ENCODE assay signal across 9 cellular contexts in the genomic region with DNA sequence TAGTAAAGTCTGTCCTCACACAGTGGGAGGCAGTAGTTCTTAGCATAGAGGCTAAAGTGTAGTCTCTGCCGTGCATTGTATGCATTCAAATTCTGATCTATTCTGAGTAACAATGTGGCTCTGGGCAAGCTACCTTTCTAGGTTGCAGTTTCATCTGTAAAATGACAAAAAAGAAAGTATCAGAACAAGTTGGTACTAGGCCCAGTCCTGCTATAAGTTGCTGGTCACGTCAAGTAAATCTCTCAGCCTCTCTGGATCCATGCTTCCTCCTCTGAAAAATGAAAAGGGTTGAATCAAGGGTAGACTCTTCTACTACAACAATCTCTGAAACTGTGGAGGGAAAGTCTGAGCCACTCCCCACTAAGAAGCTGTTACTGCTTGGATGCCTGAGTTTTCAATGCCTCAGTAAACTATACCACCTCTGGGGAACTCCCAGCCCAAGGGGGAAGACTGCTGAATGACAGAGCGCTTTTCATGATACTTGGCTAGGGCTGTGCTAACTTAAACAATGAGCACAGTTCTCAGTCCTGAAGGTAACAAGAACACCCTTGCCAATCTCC. TPM values are rescaled to one million over a fixed set of nuclear protein-coding genes. Genes with fewer than 3 reads are reported as not detected.
A peak's percentile ranks its signal among the peaks of the same experiment; 100 is the strongest.
DNase-seq lines count a peak whose midpoint lies in the region; ATAC-seq and TF ChIP-seq lines count a peak whose summit lies in the region.
"Had no signal": no experiment of that assay in that cellular context is flagged by ENCODE, and none has a peak within 500 bp of the region (broad histone marks: within the 10 kb centered on the region; RNA-seq: fewer than 3 reads in every experiment).

No MANE protein-coding gene starts in this region.

- intact Hi-C loops in CD14-positive monocyte (cut with micrococcal nuclease) (no loop called here), sigmoid colon (cut with DNase I) (no loop called here)

- H3K4me3 ChIP-seq in SJCRH30 (no peak overlapping the region), sigmoid colon (no peak overlapping the region)

- no peak for TF ChIP-seq POLR2A in sigmoid colon (IDR thresholded peaks at IDR 0.05)

- 63 to 89% methylated on average over 3 of the region's 3 CpGs for WGBS in sigmoid colon, 2 donors

- no peaks in the 10 kb centered on the region for H3K27me3 ChIP-seq in SJCRH30
- H3K27me3 ChIP-seq in sigmoid colon, result no peaks in the 10 kb centered on the region

- peaks cover 0 to 2% (median 1%) of the 10 kb centered on the region in 3 donors for H3K27me3 Mint-ChIP-seq in CD14-positive monocyte (ENCODE audit: low read depth in 3 of 3)
- no peaks in the 10 kb centered on the region for H3K27me3 Mint-ChIP-seq in activated CD4-positive, alpha-beta memory T cell treated with anti-CD3 and anti-CD28 coated beads, Interleukin-2, amount 10 ng/mL, durations not matched to agents 7 days and 5 days

- DNase-seq in CD14-positive monocyte (ENCODE audit: low spot score) (no peak), GM19240 (ENCODE audit: insufficient read length, low spot score) (peak; percentile 56), SJCRH30 (no peak), globus pallidus (ENCODE audit: low spot score) (no peak), sigmoid colon (no peak), amygdala (lab: John Stamatoyannopoulos, UW) (no peak)
- no peak for DNase-seq in activated CD4-positive, alpha-beta memory T cell treated with anti-CD3 and anti-CD28 coated beads, Interleukin-2, amount 10 ng/mL, durations not matched to agents 7 days and 5 days
- DNase-seq: DMS 273 treated with DMSO at 0.1 percent for 48 hours had no signal

- no peak for TF ChIP-seq EP300 in sigmoid colon (IDR thresholded peaks at IDR 0.05)

- H3K4me1 ChIP-seq in SJCRH30 (no peaks in the 10 kb centered on the region), sigmoid colon (peaks cover 0 to 51% (median 20%) of the 10 kb centered on the region in 4 donors)

- H3K36me3 ChIP-seq in SJCRH30 (no peaks in the 10 kb centered on the region), sigmoid colon (no peaks in the 10 kb centered on the region)

- peaks cover 0 to 2% (median 0%) of the 10 kb centered on the region in 7 donors for H3K9me3 Mint-ChIP-seq in CD14-positive monocyte
- no peaks in the 10 kb centered on the region for H3K9me3 Mint-ChIP-seq in activated CD4-positive, alpha-beta memory T cell treated with anti-CD3 and anti-CD28 coated beads, Interleukin-2, amount 10 ng/mL, durations not matched to agents 7 days and 5 days

- TF ChIP-seq CTCF in CD14-positive monocyte (IDR thresholded peaks at IDR 0.05) (no peak), sigmoid colon (IDR thresholded peaks at IDR 0.05) (no peak)

- H3K9me3 ChIP-seq in SJCRH30 (replicated peaks), result no peaks in the 10 kb centered on the region
- no peaks in the 10 kb centered on the region for H3K9me3 ChIP-seq in sigmoid colon

- H3K36me3 Mint-ChIP-seq in CD14-positive monocyte, result peaks cover 0 to under 1% of the 10 kb centered on the region in 2 donors
- no peaks in the 10 kb centered on the region for H3K36me3 Mint-ChIP-seq in activated CD4-positive, alpha-beta memory T cell treated with anti-CD3 and anti-CD28 coated beads, Interleukin-2, amount 10 ng/mL, durations not matched to agents 7 days and 5 days (ENCODE audit: low read depth)

- H3K4me3 Mint-ChIP-seq in CD14-positive monocyte, result no peak overlapping the region
- no peak overlapping the region for H3K4me3 Mint-ChIP-seq in activated CD4-positive, alpha-beta memory T cell treated with anti-CD3 and anti-CD28 coated beads, Interleukin-2, amount 10 ng/mL, durations not matched to agents 7 days and 5 days

- POLR2A ChIA-PET in activated CD4-positive, alpha-beta memory T cell treated with anti-CD3 and anti-CD28 coated beads, Interleukin-2, amount 10 ng/mL, durations not matched to agents 7 days and 5 days (lab: Charles Lee), result interaction anchor here (1.1 kb wide), 1 partner anchor 18 kb away, joined by 3 read pairs; no protein-coding TSS in a partner anchor

- peak; percentile 83 for ATAC-seq in HG03045 (IDR thresholded peaks at IDR 0.05; ENCODE audit: unreplicated experiment)

- CTCF ChIA-PET in activated CD4-positive, alpha-beta memory T cell treated with anti-CD3 and anti-CD28 coated beads, Interleukin-2, amount 10 ng/mL, durations not matched to agents 7 days and 5 days (lab: Charles Lee), result interaction anchor here (1.1 to 4.1 kb wide), 7 partner anchors 9 to 104 kb away, joined by 3 to 22 read pairs (median 4); no protein-coding TSS in a partner anchor

- H3K4me1 Mint-ChIP-seq in CD14-positive monocyte, result peaks cover 43% of the 10 kb centered on the region
- H3K4me1 Mint-ChIP-seq in activated CD4-positive, alpha-beta memory T cell treated with anti-CD3 and anti-CD28 coated beads, Interleukin-2, amount 10 ng/mL, durations not matched to agents 7 days and 5 days, result peaks cover 12% of the 10 kb centered on the region

- H3K27ac Mint-ChIP-seq in CD14-positive monocyte, result peak overlapping the region in 4 of 7 donors; percentile 23 to 77 (median 57)
- peak overlapping the region; percentile 14 for H3K27ac Mint-ChIP-seq in activated CD4-positive, alpha-beta memory T cell treated with anti-CD3 and anti-CD28 coated beads, Interleukin-2, amount 10 ng/mL, durations not matched to agents 7 days and 5 days

- no peak overlapping the region for H3K27ac ChIP-seq in SJCRH30
- H3K27ac ChIP-seq in sigmoid colon, result peak overlapping the region in 1 of 4 donors; percentile 17

RNA-seq across cellular contexts. Expression of a gene that starts 34.5 kb away (rescaled TPM):
- polyA plus RNA-seq in CD14-positive monocyte (10 to 100 TPM; 10.7 to 19.7 TPM), sigmoid colon (100 to 1,000 TPM in 1 of 3 donors, 10 to 100 TPM in 2; 47.6 to 272 (median 70.9) TPM)
- under 1 TPM in 1 of 2 experiments, not detected in 1; 0.25 TPM for total RNA-seq in activated CD4-positive, alpha-beta memory T cell treated with anti-CD3 and anti-CD28 coated beads, Interleukin-2, amount 10 ng/mL, durations not matched to agents 7 days and 5 days
- 1,211 and 1,265 TPM in 2 replicates for total RNA-seq in SJCRH30 (2014; rRNA removed; shearing (Covaris generic))
- total RNA-seq in sigmoid colon, result 100 to 1,000 TPM; 168 to 821 (median 339) TPM

RNA-seq across cellular contexts. Expression of a gene that starts 37.3 kb away (rescaled TPM):
- polyA plus RNA-seq in CD14-positive monocyte (100 to 1,000 TPM; 148 to 149 TPM), sigmoid colon (100 to 1,000 TPM; 157 to 205 (median 162) TPM)
- total RNA-seq in activated CD4-positive, alpha-beta memory T cell treated with anti-CD3 and anti-CD28 coated beads, Interleukin-2, amount 10 ng/mL, durations not matched to agents 7 days and 5 days, result 10 to 100 TPM; 62.6 to 64.3 TPM
- 65.0 and 68.4 TPM in 2 replicates for total RNA-seq in SJCRH30 (2014; rRNA removed; shearing (Covaris generic))
- total RNA-seq in sigmoid colon, result 100 to 1,000 TPM in 1 of 4 donors, 10 to 100 TPM in 3; 62.0 to 130 (median 80.4) TPM

RNA-seq across cellular contexts. Expression of a gene that starts 50.6 kb away (rescaled TPM):
- polyA plus RNA-seq in CD14-positive monocyte (10 to 100 TPM; 58.8 to 60.6 TPM), sigmoid colon (10 to 100 TPM; 16.8 to 41.4 (median 25.9) TPM)
- 100 to 1,000 TPM; 198 to 210 TPM for total RNA-seq in activated CD4-positive, alpha-beta memory T cell treated with anti-CD3 and anti-CD28 coated beads, Interleukin-2, amount 10 ng/mL, durations not matched to agents 7 days and 5 days
- total RNA-seq in SJCRH30 (2014; rRNA removed; shearing (Covaris generic)), result 265 and 269 TPM in 2 replicates
- 100 to 1,000 TPM in 1 of 4 donors, 10 to 100 TPM in 3; 68.5 to 158 (median 72.2) TPM for total RNA-seq in sigmoid colon

Comparison
In these comparisons a context has a peak if more than half of its experiments do, and no peak if none do; other contexts are left out.
1. RNA of a gene that starts 34.5 kb away (total RNA-seq): 1,211 to 1,265 TPM in SJCRH30 and 168 to 821 TPM in sigmoid colon; 0.25 TPM in activated CD4-positive, alpha-beta memory T cell treated with anti-CD3 and anti-CD28 coated beads, Interleukin-2, amount 10 ng/mL, durations not matched to agents 7 days and 5 days; every median in the first group is over 100 times any median in the second.